ENCODE assay signal across 7 cellular contexts in the genomic region with DNA sequence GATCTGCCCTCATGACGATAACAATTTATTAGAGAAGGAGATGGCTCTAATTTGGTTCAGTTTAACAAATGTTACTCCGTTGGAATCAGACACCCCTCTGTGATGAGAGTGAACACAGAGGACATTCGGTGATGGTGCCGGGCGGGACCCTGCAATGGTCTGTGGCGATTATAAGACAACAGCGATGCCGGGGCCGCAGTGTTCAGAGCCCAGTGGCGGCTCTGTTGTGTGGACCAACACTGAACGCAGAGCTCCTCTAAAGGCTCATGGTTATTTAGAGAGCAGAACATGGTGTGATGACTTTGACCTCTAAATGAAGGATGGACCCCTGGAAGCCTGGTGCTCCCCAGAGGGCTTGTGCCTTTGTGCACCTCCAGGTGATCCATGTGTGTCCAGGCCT. TPM values are rescaled to one million over a fixed set of nuclear protein-coding genes. Genes with fewer than 3 reads are reported as not detected.
"Had no signal": no experiment of that assay in that cellular context is flagged by ENCODE, and none has a peak within 500 bp of the region (broad histone marks: within the 10 kb centered on the region; RNA-seq: fewer than 3 reads in every experiment).

No MANE protein-coding gene starts in this region.

- H3K27ac ChIP-seq: HL-60 had no signal

- H3K4me1 Mint-ChIP-seq: IgD-negative memory B cell had no signal

- H3K4me3 ChIP-seq: GM23338 had no signal

- H3K9me3 Mint-ChIP-seq: GM23338, H9 had no signal

- DNase-seq: H9, HCEC 1CT had no signal

- ATAC-seq: GM23338, HepG2 had no signal

- H3K27ac Mint-ChIP-seq: GM23338, H9, IgD-negative memory B cell had no signal

- H3K4me3 Mint-ChIP-seq: GM23338, H9, IgD-negative memory B cell had no signal

RNA-seq across cellular contexts. Expression of gene UBE2QL1, which starts 21.2 kb away (rescaled TPM):
- total RNA-seq: HepG2, HT1080 had no signal
- polyA plus RNA-seq: HepG2, IgD-negative memory B cell had no signal
